Comparison of ENCODE assay signal across 12 cellular contexts in genomic region chr13:46759861-46760260, GRCh38. TPM values are rescaled to one million over a fixed set of nuclear protein-coding genes. Genes with fewer than 3 reads are reported as not detected.
DNase-seq lines count a peak whose midpoint lies in the region; ATAC-seq and TF ChIP-seq lines count a peak whose summit lies in the region.
"Had no signal": no experiment of that assay in that cellular context is flagged by ENCODE, and none has a peak within 500 bp of the region (broad histone marks: within the 10 kb centered on the region; RNA-seq: fewer than 3 reads in every experiment).

No MANE protein-coding gene starts in this region.

- no peak for ATAC-seq in HG02678 (IDR thresholded peaks at IDR 0.05; ENCODE audit: unreplicated experiment)

- peaks cover 0 to 3% of the 10 kb centered on the region in 2 donors for H3K36me3 Mint-ChIP-seq in CD14-positive monocyte
- no peaks in the 10 kb centered on the region for H3K36me3 Mint-ChIP-seq in dendritic cell treated with granulocyte-macrophage colony-stimulating factor and Interleukin-4, amounts not matched to agents 40 ng/mL and 50 ng/mL, for 4 days (ENCODE audit: low read depth)
- no peaks in the 10 kb centered on the region for H3K36me3 Mint-ChIP-seq in nephron progenitor cell (ENCODE audit: low read depth)
- no peaks in the 10 kb centered on the region for H3K36me3 Mint-ChIP-seq in HFFc6 (ENCODE audit: low read depth)
- H3K36me3 Mint-ChIP-seq: CD8-positive, alpha-beta memory T cell had no signal

- TF ChIP-seq CTCF in CD14-positive monocyte (IDR thresholded peaks at IDR 0.05) = no peak
- TF ChIP-seq CTCF in nephron progenitor cell (IDR thresholded peaks at IDR 0.05) = no peak
- no peak for TF ChIP-seq CTCF in HFFc6 (IDR thresholded peaks at IDR 0.05)

- H3K4me3 Mint-ChIP-seq in CD14-positive monocyte = peak overlapping the region in 1 of 2 donors; percentile 19
- H3K4me3 Mint-ChIP-seq in dendritic cell treated with granulocyte-macrophage colony-stimulating factor and Interleukin-4, amounts not matched to agents 40 ng/mL and 50 ng/mL, for 4 days = no peak overlapping the region
- no peak overlapping the region for H3K4me3 Mint-ChIP-seq in nephron progenitor cell
- H3K4me3 Mint-ChIP-seq in HFFc6 = no peak overlapping the region
- H3K4me3 Mint-ChIP-seq: CD8-positive, alpha-beta memory T cell had no signal

- peaks cover 0 to 4% (median 2%) of the 10 kb centered on the region in 7 donors for H3K9me3 Mint-ChIP-seq in CD14-positive monocyte
- H3K9me3 Mint-ChIP-seq in dendritic cell treated with granulocyte-macrophage colony-stimulating factor and Interleukin-4, amounts not matched to agents 40 ng/mL and 50 ng/mL, for 4 days = no peaks in the 10 kb centered on the region
- H3K9me3 Mint-ChIP-seq in nephron progenitor cell = no peaks in the 10 kb centered on the region
- H3K9me3 Mint-ChIP-seq in HFFc6 = no peaks in the 10 kb centered on the region
- H3K9me3 Mint-ChIP-seq: CD8-positive, alpha-beta memory T cell had no signal

- H3K27ac Mint-ChIP-seq in CD14-positive monocyte (peak overlapping the region in 6 of 7 donors; percentile 17 to 88 (median 35)), nephron progenitor cell (peak overlapping the region; percentile 88), HFFc6 (no peak overlapping the region)
- H3K27ac Mint-ChIP-seq in dendritic cell treated with granulocyte-macrophage colony-stimulating factor and Interleukin-4, amounts not matched to agents 40 ng/mL and 50 ng/mL, for 4 days = peak overlapping the region; percentile 50

- H3K27me3 Mint-ChIP-seq in CD14-positive monocyte (ENCODE audit: low read depth in 3 of 3) (peaks cover 5 to 9% (median 5%) of the 10 kb centered on the region in 3 donors), nephron progenitor cell (ENCODE audit: low read depth, poor library complexity) (peaks cover 3% of the 10 kb centered on the region), HFFc6 (ENCODE audit: insufficient read depth) (peaks cover 9% of the 10 kb centered on the region)
- H3K27me3 Mint-ChIP-seq in dendritic cell treated with granulocyte-macrophage colony-stimulating factor and Interleukin-4, amounts not matched to agents 40 ng/mL and 50 ng/mL, for 4 days = peaks cover 8% of the 10 kb centered on the region

- H3K4me1 Mint-ChIP-seq in CD14-positive monocyte (peaks cover 43% of the 10 kb centered on the region), nephron progenitor cell (peaks cover 27% of the 10 kb centered on the region), HFFc6 (ENCODE audit: low read depth) (peaks cover 22% of the 10 kb centered on the region)
- peaks cover 50% of the 10 kb centered on the region for H3K4me1 Mint-ChIP-seq in dendritic cell treated with granulocyte-macrophage colony-stimulating factor and Interleukin-4, amounts not matched to agents 40 ng/mL and 50 ng/mL, for 4 days (ENCODE audit: low read depth)

- DNase-seq in CD14-positive monocyte (ENCODE audit: low spot score) (no peak), NCI-H69 (lab: John Stamatoyannopoulos, UW) (peak; percentile 16), nephron progenitor cell (no peak), H4 (ENCODE audit: low spot score) (no peak), NCI-H1417 treated with DMSO at 0.1 percent for 48 hours (lab: John Stamatoyannopoulos, UW) (no peak), HFFc6 (no peak)
- DNase-seq: amniotic stem cell; CD8-positive, alpha-beta memory T cell; stimulated activated CD4-positive, alpha-beta T cell treated with anti-CD3 and anti-CD28 coated beads, Interleukin-4, amount 100 ng/mL, for 24 hours; T1000 had no signal

- intact Hi-C loops in CD14-positive monocyte (cut with micrococcal nuclease) = no loop called here
- intact Hi-C loops in dendritic cell treated with granulocyte-macrophage colony-stimulating factor and Interleukin-4, amounts not matched to agents 40 ng/mL and 50 ng/mL, for 4 days (cut with micrococcal nuclease) = no loop called here

RNA-seq across cellular contexts. Expression of gene ESD, which starts 37.1 kb away (rescaled TPM):
- 100 to 1,000 TPM; 139 to 147 TPM for polyA plus RNA-seq in CD14-positive monocyte
- 112 and 137 TPM in 2 replicates for total RNA-seq in H4 (2014; rRNA removed; shearing (Covaris generic))
- 100 to 1,000 TPM in 5 of 6 experiments, 10 to 100 TPM in 1; 97.7 to 116 (median 104) TPM for total RNA-seq in HFFc6 (2021; fragmentation: NEBNext Ultra II Directional; extraction: Animal tissue kit (Norgen Biotek cat#: 25700))
